ENCODE assay signal across 24 cellular contexts in genomic region chr14:100137173-100137572, GRCh38. TPM values are rescaled to one million over a fixed set of nuclear protein-coding genes. Genes with fewer than 3 reads are reported as not detected.
"Had no signal": no experiment of that assay in that cellular context is flagged by ENCODE, and none has a peak within 500 bp of the region (broad histone marks: within the 10 kb centered on the region; RNA-seq: fewer than 3 reads in every experiment).

No MANE protein-coding gene starts in this region.

- H3K9me3 Mint-ChIP-seq: activated naive CD8-positive, alpha-beta T cell treated with anti-CD3 and anti-CD28 coated beads for 36 hours; brain; effector memory CD8-positive, alpha-beta T cell had no signal

- DNase-seq: activated CD4-positive, alpha-beta T cell treated with anti-CD3 and anti-CD28 coated beads, Interleukin-2, amount 50 U/mL, for 1 hour; activated CD4-positive, CD25-positive, alpha-beta regulatory T cell treated with anti-CD3 and anti-CD28 coated beads, Interleukin-2, amount 50 U/mL, for 72 hours; activated gamma-delta T cell; activated naive CD8-positive, alpha-beta T cell treated with anti-CD3 and anti-CD28 coated beads for 36 hours; activated T-cell treated with anti-CD3 and anti-CD28 coated beads for 4 hours; effector memory CD8-positive, alpha-beta T cell; erythroblast; gastrocnemius medialis; glutamatergic neuron; islet precursor cell; left ventricle myocardium superior; posterior cingulate gyrus; right lobe of liver; stimulated activated CD4-positive, alpha-beta T cell treated with anti-CD3 and anti-CD28 coated beads, Interleukin-2, amount 100 ng/mL, for 48 hours; stomach; T-helper 1 cell; thyroid gland; upper lobe of left lung had no signal

- ATAC-seq: effector memory CD8-positive, alpha-beta T cell; gastrocnemius medialis; left ventricle myocardium superior had no signal

- H3K27me3 Mint-ChIP-seq: activated naive CD8-positive, alpha-beta T cell treated with anti-CD3 and anti-CD28 coated beads for 36 hours; brain; effector memory CD8-positive, alpha-beta T cell had no signal

- H3K4me3 ChIP-seq: ascending aorta, cardiac muscle cell, coronary artery, gastrocnemius medialis, right lobe of liver, stomach, thyroid gland, upper lobe of left lung, vagina had no signal

- H3K9me3 ChIP-seq: ascending aorta, gastrocnemius medialis, right lobe of liver, stomach, thyroid gland, upper lobe of left lung, vagina had no signal

- H3K27me3 ChIP-seq: ascending aorta, cardiac muscle cell, gastrocnemius medialis, right lobe of liver, stomach, thyroid gland, upper lobe of left lung, vagina had no signal

- H3K4me3 Mint-ChIP-seq: activated naive CD8-positive, alpha-beta T cell treated with anti-CD3 and anti-CD28 coated beads for 36 hours; brain; effector memory CD8-positive, alpha-beta T cell had no signal

- H3K36me3 ChIP-seq: gastrocnemius medialis, thyroid gland had no signal

- H3K4me1 ChIP-seq: ascending aorta, gastrocnemius medialis, right lobe of liver had no signal

- H3K27ac ChIP-seq: ascending aorta, cardiac muscle cell, coronary artery, gastrocnemius medialis, right lobe of liver, thyroid gland, upper lobe of left lung, vagina, VCaP had no signal

RNA-seq across cellular contexts. Expression of gene DEGS2, which starts 22.3 kb away (rescaled TPM):
- total RNA-seq: left ventricle myocardium superior had no signal
